ENCODE assay signal across 8 cellular contexts in the genomic region with DNA sequence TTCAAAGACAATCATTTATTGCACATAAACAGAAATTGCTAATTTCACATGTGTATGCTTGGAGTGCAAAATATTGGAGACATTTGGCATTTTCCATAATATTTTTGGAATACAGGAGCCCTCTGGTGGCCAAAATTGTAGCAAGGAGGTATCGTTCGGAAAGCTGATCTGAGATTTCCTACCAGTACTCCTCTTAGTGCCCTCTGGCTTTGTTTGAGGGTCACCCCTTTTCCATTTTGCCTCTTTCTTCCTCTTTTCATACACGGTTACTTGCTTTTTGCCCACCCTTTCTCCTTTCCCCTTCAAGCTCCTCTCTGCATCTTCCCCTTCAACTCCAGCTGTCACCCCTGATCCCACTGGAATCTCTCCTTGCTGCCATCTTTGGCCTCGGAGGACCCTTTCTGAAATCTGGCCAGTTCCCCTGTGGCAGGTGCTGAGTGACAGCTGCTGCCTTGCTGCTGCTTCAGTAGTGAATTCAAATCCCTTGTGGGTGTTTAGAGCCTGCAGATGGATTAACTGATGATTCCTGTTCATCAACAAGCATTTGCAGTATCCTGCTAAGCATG.
DNase-seq lines count a peak whose midpoint lies in the region; ATAC-seq and TF ChIP-seq lines count a peak whose summit lies in the region.

No MANE protein-coding gene starts in this region.

- no peak for ATAC-seq in GM18867 (IDR thresholded peaks at IDR 0.05; ENCODE audit: unreplicated experiment)

- peak; percentile 40 for DNase-seq in AG10803 (ENCODE audit: low read depth)
- no peak for DNase-seq in GM13977 (ENCODE audit: low spot score)
- DNase-seq in SK-N-MC (ENCODE audit: low read depth, low spot score), result no peak
- peak; percentile 20 for DNase-seq in glomerular endothelial cell (ENCODE audit: extremely low read depth, low read depth, low spot score)
- DNase-seq in retinal pigment epithelial cell (ENCODE audit: low read depth), result no peak
- no peak for DNase-seq in DMS79 (lab: John Stamatoyannopoulos, UW)
- no peak for DNase-seq in SKM-1 treated with dmso at 0.1 percent for 144 hours (lab: John Stamatoyannopoulos, UW; ENCODE audit: unreplicated experiment)

- no peaks in the 10 kb centered on the region for H3K36me3 ChIP-seq in SK-N-MC (ENCODE audit: insufficient read depth, low read length)

- peak; percentile 83 for TF ChIP-seq CTCF in AG10803 (conservative IDR thresholded peaks at IDR 0.05; ENCODE audit: low read length)
- peak; percentile 39 for TF ChIP-seq CTCF in GM13977 (IDR thresholded peaks at IDR 0.05; ENCODE audit: extremely low read depth, insufficient read depth, missing control alignments)
- peak; percentile 76 for TF ChIP-seq CTCF in retinal pigment epithelial cell (conservative IDR thresholded peaks at IDR 0.05; ENCODE audit: low read depth, low read length)

- H3K4me3 ChIP-seq in AG10803 (ENCODE audit: low read length) (no peak overlapping the region), SK-N-MC (no peak overlapping the region), retinal pigment epithelial cell (ENCODE audit: low read length) (no peak overlapping the region)

- no peak overlapping the region for H3K27ac ChIP-seq in SK-N-MC

- in situ Hi-C loops in GM13977 (cut with MboI; ENCODE audit: low pct_unique_long_range_greater_than_20kb, low sequenced_read_pairs, unreplicated experiment), result no loop called here

- H3K9ac ChIP-seq in SK-N-MC (ENCODE audit: insufficient read length), result peak overlapping the region; percentile 33

- H3K9me3 ChIP-seq in SK-N-MC (ENCODE audit: low read depth, low read length), result no peaks in the 10 kb centered on the region

Comparison
In these comparisons a context has a peak if more than half of its experiments do, and no peak if none do; other contexts are left out.
1. DNase-seq: peak in AG10803 (single experiment) and glomerular endothelial cell (single experiment); none in GM13977 (single experiment), SK-N-MC (single experiment), retinal pigment epithelial cell (single experiment), DMS79 (single experiment) and SKM-1 treated with dmso at 0.1 percent for 144 hours (single experiment).
2. Peak in every context shown above with its lines, with median percentiles within 50 percentile points of each other: CTCF ChIP-seq.